8 cellular contexts compared by ENCODE assay signal in the genomic region with DNA sequence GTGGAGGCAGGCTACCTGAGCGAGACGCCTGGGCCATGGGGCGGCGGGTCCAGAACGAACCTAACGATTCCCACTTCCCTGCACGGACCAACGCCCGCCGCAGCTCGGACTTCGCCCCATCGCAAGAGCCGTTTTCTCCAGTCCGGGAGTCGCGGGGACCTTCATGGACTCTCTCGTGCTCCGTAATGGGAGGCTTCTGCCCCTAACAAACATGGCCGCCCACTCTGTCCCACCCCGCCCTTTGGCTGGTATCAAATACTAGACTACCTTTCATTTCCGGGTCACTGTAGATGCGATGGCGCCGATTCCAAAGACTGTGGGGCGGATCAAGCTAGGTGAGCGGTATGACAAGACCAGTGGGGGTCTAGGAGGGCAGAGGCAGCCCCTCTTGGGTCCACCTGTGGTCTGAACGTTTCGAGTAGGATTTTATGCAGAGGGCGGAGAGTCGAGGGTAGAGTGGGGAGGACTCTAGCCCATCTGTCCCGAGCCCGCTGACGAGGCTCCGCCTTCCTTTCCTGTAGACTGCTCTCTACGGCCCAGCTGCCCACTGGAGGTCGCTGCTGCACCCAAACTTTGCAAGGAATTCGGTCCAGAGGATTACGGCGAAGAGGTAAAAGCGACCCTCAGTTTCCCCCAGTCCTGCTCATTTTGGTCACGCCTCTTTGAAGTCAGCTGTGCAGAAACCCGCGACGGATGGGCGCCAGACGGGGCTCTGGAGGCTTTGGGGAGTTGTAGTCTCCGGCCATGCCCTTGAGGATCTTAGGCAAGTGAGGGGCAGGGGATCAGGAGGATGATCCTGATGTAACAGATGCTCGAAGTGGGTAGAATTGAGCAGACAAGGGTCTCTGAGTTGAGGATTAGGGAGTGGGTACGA. TPM values are rescaled to one million over a fixed set of nuclear protein-coding genes. Genes with fewer than 3 reads are reported as not detected.
DNase-seq lines count a peak whose midpoint lies in the region; ATAC-seq and TF ChIP-seq lines count a peak whose summit lies in the region.

A gene with protein sequence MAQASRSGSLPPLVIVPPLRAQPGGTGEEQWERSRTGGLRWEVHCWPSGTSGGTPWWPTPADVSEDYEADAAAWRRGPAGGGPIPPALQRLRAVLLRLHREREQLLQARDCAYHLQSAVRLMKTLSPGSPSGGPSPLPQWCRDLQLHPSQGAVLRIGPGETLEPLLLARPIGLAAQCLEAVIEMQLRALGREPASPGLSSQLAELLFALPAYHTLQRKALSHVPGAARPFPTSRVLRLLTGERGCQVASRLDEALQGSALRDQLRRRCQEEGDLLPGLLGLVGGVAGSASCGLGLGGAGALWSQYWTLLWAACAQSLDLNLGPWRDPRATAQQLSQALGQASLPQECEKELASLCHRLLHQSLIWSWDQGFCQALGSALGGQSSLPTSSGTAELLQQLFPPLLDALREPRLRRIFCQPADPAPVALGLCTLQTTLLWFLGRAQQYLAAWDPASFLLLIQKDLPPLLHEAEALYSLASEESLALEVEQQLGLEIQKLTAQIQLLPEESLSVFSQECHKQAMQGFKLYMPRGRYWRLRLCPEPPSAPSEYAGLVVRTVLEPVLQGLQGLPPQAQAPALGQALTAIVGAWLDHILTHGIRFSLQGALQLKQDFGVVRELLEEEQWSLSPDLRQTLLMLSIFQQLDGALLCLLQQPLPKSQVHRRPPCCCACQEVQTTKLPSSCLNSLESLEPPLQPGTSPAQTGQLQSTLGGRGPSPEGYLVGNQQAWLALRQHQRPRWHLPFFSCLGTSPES (minus strand): TSS at position 198 of the 874 bp plus-strand sequence. CDS start 161 bp downstream, at position 37.
A gene (plus strand): TSS at position 281 of the 874 bp plus-strand sequence. CDS start 15 bp downstream, at position 296.

- no peaks in the 10 kb centered on the region for H3K9me3 ChIP-seq in BE2C

- no peaks in the 10 kb centered on the region for H3K4me1 ChIP-seq in BE2C

- intact Hi-C loops in left colon (cut with DNase I, micrococcal nuclease), result loop anchor here in 1 of 2 donors (5.0 kb wide), 1 partner anchor 104 kb away; no protein-coding TSS in a partner anchor

- peak; percentile 88 for DNase-seq in BE2C
- DNase-seq in NCI-H460 (ENCODE audit: extremely low read depth, low read depth), result peak; percentile 94
- peak; percentile 83 to 90 for DNase-seq in activated CD4-positive, alpha-beta T cell treated with anti-CD3 and anti-CD28 coated beads for 24 hours (ENCODE audit: low read depth in 2 of 2)
- peak; percentile 97 for DNase-seq in choroid plexus epithelial cell (ENCODE audit: low read depth)
- DNase-seq in left colon, result peak; percentile 97 to 98
- DNase-seq in stimulated activated CD4-positive, alpha-beta T cell treated with anti-CD3 and anti-CD28 coated beads, Interleukin-1b, Interleukin-23, amount 100 ng/mL, for 48 hours, result peak; percentile 94

- ATAC-seq in GM19043 (IDR thresholded peaks at IDR 0.05; ENCODE audit: low read depth, unreplicated experiment) (peak; percentile 90), HG03378 (IDR thresholded peaks at IDR 0.05; ENCODE audit: unreplicated experiment) (peak; percentile 88), left colon (peak; percentile 93)

- no peaks in the 10 kb centered on the region for H3K36me3 ChIP-seq in BE2C

- H3K4me3 ChIP-seq in BE2C (ENCODE audit: low read depth, low read length) (peak within 1 kb of the TSS; percentile 79), choroid plexus epithelial cell (ENCODE audit: low read depth, low read length) (peak within 1 kb of the TSS; percentile 94)

- H3K27me3 ChIP-seq in BE2C, result no peaks in the 10 kb centered on the region

- TF ChIP-seq CTCF in BE2C (IDR thresholded peaks at IDR 0.05; ENCODE audit: low read depth, low read length) (peak; percentile 72), choroid plexus epithelial cell (conservative IDR thresholded peaks at IDR 0.05; ENCODE audit: low read depth, low read length) (peak; percentile 92)

RNA-seq across cellular contexts. Expression of the first gene that starts in this region (rescaled TPM):
- 14.0 TPM for polyA plus RNA-seq in BE2C (2012; ENCODE audit: insufficient read depth, insufficient read length, low read depth)
- total RNA-seq in NCI-H460 (2014; rRNA removed; shearing (Covaris generic)), result 15.6 and 17.6 TPM in 2 replicates
- 31.6 and 46.1 TPM in 2 replicates for polyA plus RNA-seq in NCI-H460 (2014; cell fraction: nucleus; rRNA removed)
- 10 to 100 TPM; 22.4 to 23.9 TPM for total RNA-seq in left colon

RNA-seq across cellular contexts. Expression of the second gene that starts in this region (rescaled TPM):
- polyA plus RNA-seq in BE2C (2012; ENCODE audit: insufficient read depth, insufficient read length, low read depth), result 20.9 TPM
- total RNA-seq in NCI-H460 (2014; rRNA removed; shearing (Covaris generic)), result 20.4 and 23.8 TPM in 2 replicates
- 107 and 117 TPM in 2 replicates for polyA plus RNA-seq in NCI-H460 (2014; cell fraction: nucleus; rRNA removed)
- total RNA-seq in left colon, result 10 to 100 TPM; 23.6 to 29.7 TPM

Comparison
In these comparisons a context has a peak if more than half of its experiments do, and no peak if none do; other contexts are left out.
1. Peak in every context shown above with its lines: DNase-seq, ATAC-seq and H3K4me3 ChIP-seq.